8 cellular contexts compared by ENCODE assay signal in genomic region chr13:19782049-19782726, GRCh38. TPM values are rescaled to one million over a fixed set of nuclear protein-coding genes. Genes with fewer than 3 reads are reported as not detected.
DNase-seq lines count a peak whose midpoint lies in the region; ATAC-seq, FAIRE-seq and TF ChIP-seq lines count a peak whose summit lies in the region.

No MANE protein-coding gene starts in this region.

- H3K4me3 ChIP-seq in Peyer's patch (peak overlapping the region; percentile 76 to 90 (median 85)), neutrophil (ENCODE audit: low read depth in 1 of 2, low read length in 1 of 2) (peak overlapping the region; percentile 81 to 96)

- TF ChIP-seq POLR2A in Peyer's patch (IDR thresholded peaks at IDR 0.05): peak in 1 of 2 donors; percentile 11

- TF ChIP-seq CTCF in Peyer's patch (IDR thresholded peaks at IDR 0.05) (peak in 1 of 6 experiments; percentile 14), neutrophil (IDR thresholded peaks at IDR 0.05) (no peak)

- DNase-seq in A172 (ENCODE audit: low spot score) (peak; percentile 5), Peyer's patch (peak; percentile 49 to 77 (median 76)), frontal cortex (ENCODE audit: low spot score in 2 of 2) (peak; percentile 56 to 59), superior temporal gyrus (ENCODE audit: extremely low spot score) (peak; percentile 44)
- DNase-seq in activated naive CD4-positive, alpha-beta T cell treated with Interleukin-2 at 50 U/mL for 16 hours: peak; percentile 61

- H3K36me3 ChIP-seq in Peyer's patch (no peaks in the 10 kb centered on the region), neutrophil (peaks cover 3% of the 10 kb centered on the region)

- H3K9me3 ChIP-seq in Peyer's patch (no peaks in the 10 kb centered on the region), neutrophil (no peaks in the 10 kb centered on the region)

- H3K27me3 ChIP-seq in Peyer's patch (no peaks in the 10 kb centered on the region), neutrophil (no peaks in the 10 kb centered on the region)

- ATAC-seq in GM18870 (IDR thresholded peaks at IDR 0.05; ENCODE audit: unreplicated experiment) (peak; percentile 29), HG03103 (IDR thresholded peaks at IDR 0.05; ENCODE audit: low read depth, unreplicated experiment) (peak; percentile 36)

- H3K4me1 ChIP-seq in Peyer's patch: peaks cover 0 to 6% (median 2%) of the 10 kb centered on the region in 4 donors
- peaks cover 16 to 18% of the 10 kb centered on the region in 2 experiments for H3K4me1 ChIP-seq in neutrophil (ENCODE audit: control insufficient read depth in 1 of 2, insufficient read depth in 1 of 2, low read depth in 1 of 2, low read length in 1 of 2)

- FAIRE-seq in frontal cortex (lab: Jason Lieb, UNC): no peak

- peak overlapping the region; percentile 88 to 95 (median 91) for H3K27ac ChIP-seq in Peyer's patch
- peak overlapping the region; percentile 95 for H3K27ac ChIP-seq in neutrophil

RNA-seq across cellular contexts. Expression of gene PSPC1, which starts 0.6 kb away (rescaled TPM):
- 76.0 and 76.4 TPM in 2 replicates for total RNA-seq in A172 (2014; rRNA removed; shearing (Covaris generic))
- 100 to 1,000 TPM in 1 of 4 donors, 10 to 100 TPM in 3; 39.6 to 337 (median 67.3) TPM for total RNA-seq in Peyer's patch
- total RNA-seq in frontal cortex: 116 TPM

Comparison
In these comparisons a context has a peak if more than half of its experiments do, and no peak if none do; other contexts are left out.
1. Peak in every context shown above with its lines: DNase-seq, ATAC-seq, H3K4me3 ChIP-seq and H3K27ac ChIP-seq.
2. DNase-seq: peak in every context shown above with its lines; median percentile 76 in Peyer's patch; 61 in activated naive CD4-positive, alpha-beta T cell treated with Interleukin-2 at 50 U/mL for 16 hours; 58 in frontal cortex; 44 in superior temporal gyrus; 5 in A172.